ENCODE assay signal across 1 cellular context in genomic region chr16:11233727-11234376, GRCh38.
TF ChIP-seq lines count a peak whose summit lies in the region.

No MANE protein-coding gene starts in this region.

TF ChIP-seq in K562, 482 proteins besides CTCF, POLR2A, EP300 and RAD21 (continued from another document and continues in another):
- TF ChIP-seq CREB5 (CRISPR knock-in tag; IDR thresholded peaks at IDR 0.05) (no peak), ZEB2 (IDR thresholded peaks at IDR 0.05) (no peak), KAT8 (IDR thresholded peaks at IDR 0.05; ENCODE audit: low read depth) (no peak), EGR1 (conservative IDR thresholded peaks at IDR 0.05) (no peak), TGIF2 (CRISPR knock-in tag; IDR thresholded peaks at IDR 0.05) (no peak), PATZ1 (CRISPR knock-in tag; IDR thresholded peaks at IDR 0.05; ENCODE audit: borderline replicate concordance) (no peak), ZNF717 (CRISPR knock-in tag; IDR thresholded peaks at IDR 0.05) (no peak), SREBF2 (CRISPR knock-in tag; IDR thresholded peaks at IDR 0.05) (no peak), MAZ (CRISPR knock-in tag; conservative IDR thresholded peaks at IDR 0.05 in 1 of 2, IDR thresholded peaks at IDR 0.05 in 1 of 2) (peak in 1 of 2 experiments; percentile 36; a peak in 2 of 4 replicates), ZBED1 (IDR thresholded peaks at IDR 0.05) (no peak), EP400 (IDR thresholded peaks at IDR 0.05) (no peak), CREB3L1 (IDR thresholded peaks at IDR 0.05; ENCODE audit: borderline replicate concordance, low read depth) (no peak), ZNF639 (CRISPR knock-in tag; conservative IDR thresholded peaks at IDR 0.05 in 1 of 2, IDR thresholded peaks at IDR 0.05 in 1 of 2) (no peak), PTBP1 (IDR thresholded peaks at IDR 0.05; ENCODE audit: low read depth, low read length) (no peak), ZNF644 (tag; IDR thresholded peaks at IDR 0.05; ENCODE audit: low read depth) (no peak), ETV6 (IDR thresholded peaks at IDR 0.05; ENCODE audit: borderline replicate concordance in 1 of 2, low read depth in 2 of 2, low read length in 1 of 2) (no peak), ETV6 (CRISPR knock-in tag; IDR thresholded peaks at IDR 0.05; ENCODE audit: borderline replicate concordance) (no peak), CAMTA2 (CRISPR knock-in tag; conservative IDR thresholded peaks at IDR 0.05) (no peak), FOXA3 (CRISPR knock-in tag; conservative IDR thresholded peaks at IDR 0.05 in 1 of 2, IDR thresholded peaks at IDR 0.05 in 1 of 2) (0 out of 4 replicates have a peak, but pooled peaks of 1 of the 2 experiments have one; percentile 12), E4F1 (CRISPR knock-in tag; IDR thresholded peaks at IDR 0.05; ENCODE audit: borderline replicate concordance) (no peak), LARP7 (IDR thresholded peaks at IDR 0.05) (0 out of 2 replicates have a peak, but pooled peaks have one; percentile 59), ZNF134 (CRISPR knock-in tag; conservative IDR thresholded peaks at IDR 0.05) (no peak), GATAD2A (IDR thresholded peaks at IDR 0.05) (0 out of 2 replicates have a peak, but pooled peaks have one; percentile 20), SNAPC5 (CRISPR knock-in tag; IDR thresholded peaks at IDR 0.05) (no peak), ZNF121 (CRISPR knock-in tag; conservative IDR thresholded peaks at IDR 0.05) (peak; percentile 26; the same call in 1 of the 2 replicates), PRPF4 (IDR thresholded peaks at IDR 0.05; ENCODE audit: insufficient read depth, low read depth, low read length, poor library complexity, severe bottlenecking) (no peak), BCOR (IDR thresholded peaks at IDR 0.05) (peak; percentile 15; the same call in 1 of the 2 replicates), ZNF707 (CRISPR knock-in tag; conservative IDR thresholded peaks at IDR 0.05) (no peak), CEBPZ (IDR thresholded peaks at IDR 0.05; ENCODE audit: borderline replicate concordance, low read depth, low read length) (no peak), ZNF77 (CRISPR knock-in tag; IDR thresholded peaks at IDR 0.05) (no peak), ZNF778 (CRISPR knock-in tag; IDR thresholded peaks at IDR 0.05) (no peak), ZNF445 (CRISPR knock-in tag; IDR thresholded peaks at IDR 0.05; ENCODE audit: low read depth) (no peak), JUND (IDR thresholded peaks at IDR 0.05; ENCODE audit: borderline replicate concordance, low read depth, low read length) (0 out of 2 replicates have a peak, but pooled peaks have one; percentile 5), JUND (tag; IDR thresholded peaks at IDR 0.05; ENCODE audit: borderline replicate concordance, low read depth, low read length) (no peak; the same call in 2 of the 3 replicates), STAT6 (CRISPR knock-in tag; IDR thresholded peaks at IDR 0.05) (no peak), ERF (CRISPR knock-in tag; IDR thresholded peaks at IDR 0.05) (no peak), RCOR1 (IDR thresholded peaks at IDR 0.05; ENCODE audit: borderline replicate concordance in 1 of 2, low read depth in 2 of 2, low read length in 2 of 2) (0 out of 4 replicates have a peak, but pooled peaks of 1 of the 2 experiments have one; percentile 4), CHAMP1 (IDR thresholded peaks at IDR 0.05) (no peak), CTBP1 (IDR thresholded peaks at IDR 0.05; ENCODE audit: borderline replicate concordance) (peak; percentile 73; the same call in 1 of the 2 replicates), PTTG1 (tag; IDR thresholded peaks at IDR 0.05; ENCODE audit: low read depth) (no peak), HSF4 (CRISPR knock-in tag; IDR thresholded peaks at IDR 0.05; ENCODE audit: borderline replicate concordance) (no peak), IRF1 (CRISPR knock-in tag; IDR thresholded peaks at IDR 0.05; ENCODE audit: borderline replicate concordance) (no peak), SRSF9 (IDR thresholded peaks at IDR 0.05; ENCODE audit: borderline replicate concordance, low read depth, low read length) (no peak), NFE2 (IDR thresholded peaks at IDR 0.05; ENCODE audit: low read depth) (no peak), ADNP (tag; IDR thresholded peaks at IDR 0.05) (peak; percentile 89; the same call in 1 of the 2 replicates), ZNF124 (CRISPR knock-in tag; IDR thresholded peaks at IDR 0.05) (no peak), ZFP30 (CRISPR knock-in tag; IDR thresholded peaks at IDR 0.05; ENCODE audit: borderline replicate concordance) (no peak), SIN3B (IDR thresholded peaks at IDR 0.05; ENCODE audit: low read depth) (no peak), HNRNPUL1 (IDR thresholded peaks at IDR 0.05; ENCODE audit: low read length) (no peak)
